ENCODE assay signal across 10 cellular contexts in the genomic region with DNA sequence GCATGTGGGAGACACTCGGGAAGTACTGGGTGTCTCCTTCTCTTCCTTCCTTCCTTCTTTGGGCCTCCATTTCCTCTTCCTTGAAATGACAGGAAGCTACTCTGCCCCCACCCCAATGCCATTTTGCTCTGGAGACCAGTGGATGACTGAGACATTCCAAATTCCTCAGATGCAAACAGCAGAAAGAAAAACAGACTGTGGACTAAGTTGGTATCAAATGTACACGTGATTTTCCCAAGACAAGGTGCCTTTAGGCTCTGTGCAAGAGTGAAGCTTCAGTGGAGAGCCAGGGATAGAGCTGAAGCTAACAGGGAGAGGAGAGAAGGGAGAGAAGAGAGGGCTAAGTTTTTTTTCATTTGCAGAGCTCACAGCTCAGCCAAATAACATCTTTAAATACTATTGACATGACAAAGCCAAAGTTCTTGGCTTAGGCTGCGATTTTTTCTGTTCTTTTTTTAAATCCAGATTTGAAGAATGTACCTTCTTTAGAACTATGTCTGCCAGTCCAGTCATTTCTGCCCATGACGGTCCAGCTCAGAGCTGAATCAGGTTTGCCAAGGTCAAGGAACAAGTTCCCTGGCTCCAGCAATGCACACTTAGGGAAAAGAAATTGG.
DNase-seq lines count a peak whose midpoint lies in the region; ATAC-seq, FAIRE-seq and TF ChIP-seq lines count a peak whose summit lies in the region.
"Had no signal": no experiment of that assay in that cellular context is flagged by ENCODE, and none has a peak within 500 bp of the region (broad histone marks: within the 10 kb centered on the region; RNA-seq: fewer than 3 reads in every experiment).

No MANE protein-coding gene starts in this region.

- H3K9me3 ChIP-seq in A549, result no peaks in the 10 kb centered on the region
- H3K9me3 ChIP-seq in astrocyte (ENCODE audit: insufficient read depth, low read depth, low read length), result no peaks in the 10 kb centered on the region

- intact Hi-C loops in left colon (cut with DNase I, micrococcal nuclease), result no loop called here

- no peaks in the 10 kb centered on the region for H3K36me3 Mint-ChIP-seq in GM23338 (ENCODE audit: low read depth)
- no peaks in the 10 kb centered on the region for H3K36me3 Mint-ChIP-seq in astrocyte (ENCODE audit: low read depth, unreplicated experiment)
- H3K36me3 Mint-ChIP-seq in stimulated activated naive B cell treated with anti-CD40 and anti-IgM and Interleukin-4, amounts not matched to agents 10 μg/mL and 1 μg/mL and 100 μg/mL, for 72 hours, result no peaks in the 10 kb centered on the region

- FAIRE-seq in A549 (lab: Jason Lieb, UNC) (no peak), astrocyte (lab: Jason Lieb, UNC) (peak; percentile 87)

- peaks cover 16% of the 10 kb centered on the region for H3K4me1 ChIP-seq in A549
- H3K4me1 ChIP-seq in GM23338 (ENCODE audit: insufficient read depth), result peaks cover 5% of the 10 kb centered on the region; the same call in 1 of the 2 replicates
- peaks cover 43% of the 10 kb centered on the region for H3K4me1 ChIP-seq in astrocyte (ENCODE audit: insufficient read depth, low read length)
- H3K4me1 ChIP-seq in mesendoderm (ENCODE audit: control insufficient read depth, low read depth, low read length), result no peaks in the 10 kb centered on the region

- no peak overlapping the region for H3K56ac ChIP-seq in mesendoderm (ENCODE audit: low read length)

- no peak overlapping the region for H3K4me3 ChIP-seq in A549
- no peak overlapping the region for H3K4me3 ChIP-seq in GM23338
- H3K4me3 ChIP-seq in astrocyte (ENCODE audit: insufficient read depth, low read depth, low read length), result peak overlapping the region; percentile 2
- no peak overlapping the region for H3K4me3 ChIP-seq in mesendoderm (ENCODE audit: low read length)

- TF ChIP-seq CTCF in A549 (IDR thresholded peaks at IDR 0.05) (no peak), GM23338 (conservative IDR thresholded peaks at IDR 0.05; ENCODE audit: low read depth in 2 of 2) (no peak), astrocyte (IDR thresholded peaks at IDR 0.05; ENCODE audit: insufficient read depth, low read depth, low read length) (no peak)

- H3K27me3 Mint-ChIP-seq in GM23338 (ENCODE audit: insufficient read depth, low read depth, poor library complexity) (no peaks in the 10 kb centered on the region), astrocyte (ENCODE audit: low read depth, unreplicated experiment) (peaks cover 2% of the 10 kb centered on the region)
- H3K27me3 Mint-ChIP-seq in stimulated activated naive B cell treated with anti-CD40 and anti-IgM and Interleukin-4, amounts not matched to agents 10 μg/mL and 1 μg/mL and 100 μg/mL, for 72 hours, result no peaks in the 10 kb centered on the region

- H3K9ac ChIP-seq in astrocyte (ENCODE audit: low read length) (peak overlapping the region; percentile 30), mesendoderm (ENCODE audit: low read length) (no peak overlapping the region)

- H3K23ac ChIP-seq in mesendoderm (ENCODE audit: low read length), result no peak overlapping the region

- TF ChIP-seq POLR2A in A549 (IDR thresholded peaks at IDR 0.05; ENCODE audit: low read length), result no peak

- peak overlapping the region; percentile 8 for H3K18ac ChIP-seq in mesendoderm (ENCODE audit: low read length)

- peak in 1 of 2 experiments; percentile 63; a peak in 3 of 6 replicates for ATAC-seq in A549
- ATAC-seq in GM23338, result no peak
- no peak for ATAC-seq in stimulated activated naive B cell treated with anti-CD40 and anti-IgM and Interleukin-4, amounts not matched to agents 10 μg/mL and 1 μg/mL and 100 μg/mL, for 72 hours (replicated peaks)
- ATAC-seq in left colon, result no peak
- no peak for ATAC-seq in HG02798 (IDR thresholded peaks at IDR 0.05; ENCODE audit: poor library complexity, unreplicated experiment)

- H4K5ac ChIP-seq in mesendoderm (ENCODE audit: low read length), result no peak overlapping the region

- peak overlapping the region; percentile 34 to 36; a peak in 3 of 6 replicates for H3K27ac ChIP-seq in A549
- H3K27ac ChIP-seq in GM23338 (ENCODE audit: low read depth), result no peak overlapping the region
- peak overlapping the region; percentile 50 for H3K27ac ChIP-seq in astrocyte (ENCODE audit: low read depth, low read length)
- H3K27ac ChIP-seq in mesendoderm (ENCODE audit: low read depth, low read length), result no peak overlapping the region

- H3K79me2 ChIP-seq in GM23338 (replicated peaks; ENCODE audit: insufficient read depth) (no peaks in the 10 kb centered on the region), astrocyte (ENCODE audit: insufficient read depth, low read length) (no peaks in the 10 kb centered on the region), mesendoderm (ENCODE audit: control insufficient read depth, insufficient read depth, low read length) (no peaks in the 10 kb centered on the region)

- H3K27ac Mint-ChIP-seq in GM23338 (no peak overlapping the region), astrocyte (ENCODE audit: unreplicated experiment) (peak overlapping the region; percentile 29)
- H3K27ac Mint-ChIP-seq in stimulated activated naive B cell treated with anti-CD40 and anti-IgM and Interleukin-4, amounts not matched to agents 10 μg/mL and 1 μg/mL and 100 μg/mL, for 72 hours, result no peak overlapping the region
- H3K27ac Mint-ChIP-seq: dendritic cell treated with granulocyte-macrophage colony-stimulating factor and Interleukin-4, amounts not matched to agents 40 ng/mL and 50 ng/mL, for 4 days had no signal

- no peak for TF ChIP-seq RAD21 in A549 (conservative IDR thresholded peaks at IDR 0.05 in 1 of 2, IDR thresholded peaks at IDR 0.05 in 1 of 2)

- no peaks in the 10 kb centered on the region for H3F3A ChIP-seq in GM23338 (replicated peaks; ENCODE audit: low read depth)

- H2BK5ac ChIP-seq in mesendoderm (ENCODE audit: low read length), result no peak overlapping the region

- no peak overlapping the region for H2BK15ac ChIP-seq in mesendoderm (replicated peaks; ENCODE audit: low read depth)

- H3K36me3 ChIP-seq in GM23338 (ENCODE audit: insufficient read depth) (no peaks in the 10 kb centered on the region), astrocyte (ENCODE audit: insufficient read depth, low read length) (no peaks in the 10 kb centered on the region), mesendoderm (ENCODE audit: control insufficient read depth, insufficient read depth, low read length) (no peaks in the 10 kb centered on the region)

- H4K20me1 ChIP-seq in GM23338 (replicated peaks; ENCODE audit: insufficient read depth), result no peaks in the 10 kb centered on the region
- no peaks in the 10 kb centered on the region for H4K20me1 ChIP-seq in astrocyte (ENCODE audit: insufficient read depth, low read length)

- H3K4me1 Mint-ChIP-seq in GM23338 (peaks cover 7% of the 10 kb centered on the region), astrocyte (ENCODE audit: low read depth, unreplicated experiment) (peaks cover 22% of the 10 kb centered on the region)
- peaks cover 24 to 32% of the 10 kb centered on the region in 2 donors for H3K4me1 Mint-ChIP-seq in stimulated activated naive B cell treated with anti-CD40 and anti-IgM and Interleukin-4, amounts not matched to agents 10 μg/mL and 1 μg/mL and 100 μg/mL, for 72 hours

- TF ChIP-seq EP300 in A549 (IDR thresholded peaks at IDR 0.05), result no peak

- H3K27me3 ChIP-seq in GM23338 (ENCODE audit: insufficient read depth) (no peaks in the 10 kb centered on the region), astrocyte (ENCODE audit: insufficient read depth, low read length) (no peaks in the 10 kb centered on the region), mesendoderm (ENCODE audit: insufficient read depth, low read length, poor library complexity) (no peaks in the 10 kb centered on the region)

- H2AFZ ChIP-seq in GM23338 (0 out of 2 replicates have a peak overlapping the region, but pooled peaks have one; percentile 38), astrocyte (ENCODE audit: low read depth, low read length) (peak overlapping the region; percentile 22)

- H3K4me2 ChIP-seq in A549 (peak overlapping the region; percentile 27), GM23338 (no peak overlapping the region), astrocyte (ENCODE audit: low read length) (peak overlapping the region; percentile 63), mesendoderm (ENCODE audit: low read length) (no peak overlapping the region)

- H3K9me3 Mint-ChIP-seq in GM23338 (no peaks in the 10 kb centered on the region), astrocyte (ENCODE audit: unreplicated experiment) (no peaks in the 10 kb centered on the region)
- H3K9me3 Mint-ChIP-seq in stimulated activated naive B cell treated with anti-CD40 and anti-IgM and Interleukin-4, amounts not matched to agents 10 μg/mL and 1 μg/mL and 100 μg/mL, for 72 hours, result no peaks in the 10 kb centered on the region
- H3K9me3 Mint-ChIP-seq: dendritic cell treated with granulocyte-macrophage colony-stimulating factor and Interleukin-4, amounts not matched to agents 40 ng/mL and 50 ng/mL, for 4 days had no signal

- CTCF ChIA-PET in A549 (lab: Yijun Ruan, JAX), result interaction anchor here (1.0 to 2.0 kb wide), 6 partner anchors 9 to 349 kb away, joined by 3 to 5 read pairs (median 4); no protein-coding TSS in a partner anchor

- H3K79me1 ChIP-seq in mesendoderm (ENCODE audit: low read length), result no peaks in the 10 kb centered on the region

- DNase-seq in A549 (ENCODE audit: low read depth in 1 of 2, low spot score in 1 of 2) (peak in 1 of 2 experiments; percentile 24), GM23338 (ENCODE audit: low spot score) (no peak), astrocyte (ENCODE audit: low read depth) (peak; percentile 76), mesendoderm (no peak), left colon (no peak)
- no peak for DNase-seq in stimulated activated naive B cell treated with anti-CD40 and anti-IgM and Interleukin-4, amounts not matched to agents 10 μg/mL and 1 μg/mL and 100 μg/mL, for 72 hours
- no peak for DNase-seq in stimulated activated CD4-positive, alpha-beta T cell treated with anti-CD3 and anti-CD28 coated beads, Interleukin-12 subunit alpha, Interleukin-12 subunit beta, amount 100 ng/mL, for 4 hours
- DNase-seq: DND-41 had no signal

- H4K8ac ChIP-seq in mesendoderm (ENCODE audit: low read depth, low read length), result no peak overlapping the region

- H3K4me3 Mint-ChIP-seq in GM23338 (no peak overlapping the region), astrocyte (ENCODE audit: unreplicated experiment) (peak overlapping the region; percentile 62)
- no peak overlapping the region for H3K4me3 Mint-ChIP-seq in stimulated activated naive B cell treated with anti-CD40 and anti-IgM and Interleukin-4, amounts not matched to agents 10 μg/mL and 1 μg/mL and 100 μg/mL, for 72 hours
- H3K4me3 Mint-ChIP-seq: dendritic cell treated with granulocyte-macrophage colony-stimulating factor and Interleukin-4, amounts not matched to agents 40 ng/mL and 50 ng/mL, for 4 days had no signal

- no peak overlapping the region for H3K4ac ChIP-seq in mesendoderm (ENCODE audit: low read depth, low read length)

- H3K9me2 ChIP-seq in GM23338 (ENCODE audit: insufficient read depth), result no peaks in the 10 kb centered on the region

- H2BK120ac ChIP-seq in mesendoderm (ENCODE audit: low read depth, low read length), result no peak overlapping the region

- POLR2A ChIA-PET in A549 (lab: Yijun Ruan, JAX), result no interaction called here

- H2AK5ac ChIP-seq in mesendoderm (ENCODE audit: low read length), result no peak overlapping the region

- WGBS in A549 (ENCODE audit: missing lambda C conversion rate), result 26% methylated on average over 4 of the region's 4 CpGs
- WGBS in mesendoderm (ENCODE audit: extremely low coverage, insufficient coverage, low lambda C conversion rate), result no CpG with 5 or more reads among the region's 4 CpGs

TF ChIP-seq in GM23338, 12 proteins besides CTCF, POLR2A, EP300 and RAD21 (continues in another document):
- TF ChIP-seq EZH2 (IDR thresholded peaks at IDR 0.05; ENCODE audit: low read depth, unreplicated experiment), result no peak

Comparison
In these comparisons a context has a peak if more than half of its experiments do, and no peak if none do; other contexts are left out.
1. H3K27ac ChIP-seq: peak in A549 (2 of 2) and astrocyte (single experiment); none in GM23338 (single experiment) and mesendoderm (single experiment).
2. H3K4me2 ChIP-seq: peak in A549 (single experiment) and astrocyte (single experiment); none in GM23338 (single experiment) and mesendoderm (single experiment).